In genomic region chr11:83079820-83080219, GRCh38 we compare ENCODE assay signal across 15 cellular contexts. TPM values are rescaled to one million over a fixed set of nuclear protein-coding genes. Genes with fewer than 3 reads are reported as not detected.
A peak's percentile ranks its signal among the peaks of the same experiment; 100 is the strongest.
DNase-seq lines count a peak whose midpoint lies in the region; ATAC-seq, FAIRE-seq and TF ChIP-seq lines count a peak whose summit lies in the region.
"Had no signal": no experiment of that assay in that cellular context is flagged by ENCODE, and none has a peak within 500 bp of the region (broad histone marks: within the 10 kb centered on the region; RNA-seq: fewer than 3 reads in every experiment).

No MANE protein-coding gene starts in this region.

- H3K27ac ChIP-seq in CD4-positive, CD25-positive, alpha-beta regulatory T cell (ENCODE audit: insufficient read depth, low read length, poor library complexity, severe bottlenecking) = no peak overlapping the region
- H3K27ac ChIP-seq in K562 (ENCODE audit: extremely low read depth, low read depth, low read length) = no peak overlapping the region
- H3K27ac ChIP-seq: KMS-11 had no signal

- no peak overlapping the region for H3K4me2 ChIP-seq in K562 (ENCODE audit: insufficient read depth, low read length)
- H3K4me2 ChIP-seq: KMS-11 had no signal

- H3K27ac Mint-ChIP-seq in activated CD8-positive, alpha-beta T cell treated with anti-CD3 and anti-CD28 coated beads for 36 hours = peak overlapping the region; percentile 44
- H3K27ac Mint-ChIP-seq in activated CD8-positive, alpha-beta T cell treated with anti-CD3 and anti-CD28 coated beads, Interleukin-2, amount 10 ng/mL, durations not matched to agents 7 days and 5 days = no peak overlapping the region
- peak overlapping the region; percentile 11 to 43 (median 13) for H3K27ac Mint-ChIP-seq in CD4-positive, CD25-positive, alpha-beta regulatory T cell
- H3K27ac Mint-ChIP-seq in nephron progenitor cell = peak overlapping the region; percentile 81

- no peak for TF ChIP-seq CTCF in activated CD8-positive, alpha-beta T cell treated with anti-CD3 and anti-CD28 coated beads for 36 hours (IDR thresholded peaks at IDR 0.05)
- TF ChIP-seq CTCF in K562 (IDR thresholded peaks at IDR 0.05 in 2 of 3, conservative IDR thresholded peaks at IDR 0.05 in 1 of 3; ENCODE audit: insufficient read depth in 2 of 3, low read depth in 1 of 3, low read length in 3 of 3) (no peak), nephron progenitor cell (IDR thresholded peaks at IDR 0.05) (no peak), GM20000 (IDR thresholded peaks at IDR 0.05; ENCODE audit: extremely low read depth, missing control alignments) (no peak)

- DNase-seq in activated CD8-positive, alpha-beta T cell treated with anti-CD3 and anti-CD28 coated beads for 36 hours = no peak
- DNase-seq in activated CD8-positive, alpha-beta T cell treated with anti-CD3 and anti-CD28 coated beads, Interleukin-2, amount 10 ng/mL, durations not matched to agents 7 days and 5 days = no peak
- no peak for DNase-seq in CD4-positive, CD25-positive, alpha-beta regulatory T cell
- DNase-seq in K562 (ENCODE audit: extremely low read depth in 1 of 4, low spot score in 3 of 4) (no peak), nephron progenitor cell (no peak), GM20000 (ENCODE audit: low spot score) (no peak), GM19239 (ENCODE audit: insufficient read length, low spot score) (no peak)
- DNase-seq: 8988T, GOT3, NCI-H1048, NCI-H345, NCI-H526, SHP77 had no signal

- no peaks in the 10 kb centered on the region for H3K27me3 ChIP-seq in CD4-positive, CD25-positive, alpha-beta regulatory T cell (ENCODE audit: control insufficient read depth, insufficient read depth, low read length)
- H3K27me3 ChIP-seq in K562 (ENCODE audit: control insufficient read depth in 2 of 2, insufficient read depth in 2 of 2, low read length in 2 of 2) = no peaks in the 10 kb centered on the region

- H2AFZ ChIP-seq in K562 (ENCODE audit: low read depth, low read length) = no peak overlapping the region

- peaks cover 2% of the 10 kb centered on the region; the same call in 1 of the 3 replicates for H3K79me2 ChIP-seq in K562 (ENCODE audit: control insufficient read depth, insufficient read depth, low read length)

- ATAC-seq in activated CD8-positive, alpha-beta T cell treated with anti-CD3 and anti-CD28 coated beads for 36 hours = no peak
- no peak for ATAC-seq in activated CD8-positive, alpha-beta T cell treated with anti-CD3 and anti-CD28 coated beads, Interleukin-2, amount 10 ng/mL, durations not matched to agents 7 days and 5 days
- no peak for ATAC-seq in CD4-positive, CD25-positive, alpha-beta regulatory T cell (ENCODE audit: low read depth in 2 of 2)
- ATAC-seq in K562 = peak; percentile 15; the same call in 1 of the 3 replicates
- no peak for ATAC-seq in HG03469 (IDR thresholded peaks at IDR 0.05; ENCODE audit: unreplicated experiment)

- no peak overlapping the region for H3K4me3 ChIP-seq in CD4-positive, CD25-positive, alpha-beta regulatory T cell (ENCODE audit: low read depth, low read length)
- H3K4me3 ChIP-seq in K562 = no peak overlapping the region

- peaks cover 21% of the 10 kb centered on the region for H3K4me1 Mint-ChIP-seq in activated CD8-positive, alpha-beta T cell treated with anti-CD3 and anti-CD28 coated beads for 36 hours (ENCODE audit: low read depth)
- H3K4me1 Mint-ChIP-seq in activated CD8-positive, alpha-beta T cell treated with anti-CD3 and anti-CD28 coated beads, Interleukin-2, amount 10 ng/mL, durations not matched to agents 7 days and 5 days (ENCODE audit: low read depth) = peaks cover 8% of the 10 kb centered on the region
- peaks cover 24 to 62% (median 36%) of the 10 kb centered on the region in 4 donors for H3K4me1 Mint-ChIP-seq in CD4-positive, CD25-positive, alpha-beta regulatory T cell
- peaks cover 3% of the 10 kb centered on the region for H3K4me1 Mint-ChIP-seq in nephron progenitor cell

- BruUV-seq in K562 (replicated peaks; lab: Mats Ljungman, UMichigan) = no TSS peak

- TF ChIP-seq EP300 in K562 (IDR thresholded peaks at IDR 0.05; ENCODE audit: low read length) = no peak

- 90% methylated on average over 4 of the region's 5 CpGs for WGBS in K562 (ENCODE audit: insufficient coverage, low coverage, missing lambda C conversion rate)

- no peak overlapping the region for H3K4me3 Mint-ChIP-seq in activated CD8-positive, alpha-beta T cell treated with anti-CD3 and anti-CD28 coated beads for 36 hours
- H3K4me3 Mint-ChIP-seq in activated CD8-positive, alpha-beta T cell treated with anti-CD3 and anti-CD28 coated beads, Interleukin-2, amount 10 ng/mL, durations not matched to agents 7 days and 5 days = no peak overlapping the region
- H3K4me3 Mint-ChIP-seq in CD4-positive, CD25-positive, alpha-beta regulatory T cell = no peak overlapping the region
- no peak overlapping the region for H3K4me3 Mint-ChIP-seq in nephron progenitor cell

- H3K27me3 Mint-ChIP-seq in activated CD8-positive, alpha-beta T cell treated with anti-CD3 and anti-CD28 coated beads for 36 hours = no peaks in the 10 kb centered on the region
- H3K27me3 Mint-ChIP-seq in activated CD8-positive, alpha-beta T cell treated with anti-CD3 and anti-CD28 coated beads, Interleukin-2, amount 10 ng/mL, durations not matched to agents 7 days and 5 days (ENCODE audit: low read depth) = no peaks in the 10 kb centered on the region
- no peaks in the 10 kb centered on the region for H3K27me3 Mint-ChIP-seq in CD4-positive, CD25-positive, alpha-beta regulatory T cell
- no peaks in the 10 kb centered on the region for H3K27me3 Mint-ChIP-seq in nephron progenitor cell (ENCODE audit: low read depth, poor library complexity)

- CTCF ChIA-PET in activated CD8-positive, alpha-beta T cell treated with anti-CD3 and anti-CD28 coated beads for 36 hours (lab: Charles Lee) = interaction anchor here (0.9 kb wide), 1 partner anchor 10 kb away, joined by 3 read pairs; no protein-coding TSS in a partner anchor
- CTCF ChIA-PET in activated CD8-positive, alpha-beta T cell treated with anti-CD3 and anti-CD28 coated beads, Interleukin-2, amount 10 ng/mL, durations not matched to agents 7 days and 5 days (lab: Charles Lee) = no interaction called here
- CTCF ChIA-PET in K562 (lab: Yijun Ruan, JAX; ENCODE audit: low intra/inter-chr PET ratio) = no interaction called here

- peak; percentile 26; the same call in 1 of the 2 replicates for TF ChIP-seq POLR2A in K562 (conservative IDR thresholded peaks at IDR 0.05)

- intact Hi-C loops in activated CD8-positive, alpha-beta T cell treated with anti-CD3 and anti-CD28 coated beads for 36 hours (cut with micrococcal nuclease) = loop anchor here (10.0 kb wide), 1 partner anchor 115 kb away; the partner anchor contains the start of gene ANKRD42
- intact Hi-C loops in K562 (cut with micrococcal nuclease) = loop anchor here (10.0 kb wide), 1 partner anchor 735 kb away; no protein-coding TSS in a partner anchor

- H3K9me3 ChIP-seq in CD4-positive, CD25-positive, alpha-beta regulatory T cell (ENCODE audit: control insufficient read depth in 2 of 2, low read length in 2 of 2) = no peaks in the 10 kb centered on the region
- H3K9me3 ChIP-seq in K562 (replicated peaks; ENCODE audit: control insufficient read depth, insufficient read depth, low read depth, low read length) = no peaks in the 10 kb centered on the region

- H3K9me1 ChIP-seq in K562 (ENCODE audit: control insufficient read depth, insufficient read depth, low read length) = no peaks in the 10 kb centered on the region

- FAIRE-seq in K562 (lab: Jason Lieb, UNC) (no peak), GM19239 (lab: Jason Lieb, UNC) (no peak)

- POLR2A ChIA-PET in activated CD8-positive, alpha-beta T cell treated with anti-CD3 and anti-CD28 coated beads for 36 hours (lab: Charles Lee) = interaction anchor here (1.0 to 1.1 kb wide), 2 partner anchors 8 to 178 kb away, joined by 3 read pairs; partner anchors contain the start of genes DDIAS and RAB30
- POLR2A ChIA-PET in activated CD8-positive, alpha-beta T cell treated with anti-CD3 and anti-CD28 coated beads, Interleukin-2, amount 10 ng/mL, durations not matched to agents 7 days and 5 days (lab: Charles Lee) = interaction anchor here (0.6 kb wide), 1 partner anchor 9 kb away, joined by 3 read pairs; no protein-coding TSS in a partner anchor
- POLR2A ChIA-PET in K562 (lab: Yijun Ruan, JAX) = interaction anchor here (1.3 to 1.7 kb wide), 3 partner anchors 9 to 16 kb away, joined by 3 to 7 read pairs (median 5); no protein-coding TSS in a partner anchor

- H3K36me3 ChIP-seq in CD4-positive, CD25-positive, alpha-beta regulatory T cell (ENCODE audit: control insufficient read depth, insufficient read depth, low read length) = peaks cover 3% of the 10 kb centered on the region
- peaks cover 43% of the 10 kb centered on the region for H3K36me3 ChIP-seq in K562 (ENCODE audit: control insufficient read depth, insufficient read depth, low read length)

- H3K4me1 ChIP-seq in CD4-positive, CD25-positive, alpha-beta regulatory T cell (ENCODE audit: control insufficient read depth, insufficient read depth, low read length, poor library complexity, severe bottlenecking) = peaks cover 26% of the 10 kb centered on the region
- no peaks in the 10 kb centered on the region for H3K4me1 ChIP-seq in K562 (replicated peaks in 1 of 2; ENCODE audit: control insufficient read depth in 2 of 2, insufficient read depth in 2 of 2, low read length in 2 of 2)

- in situ Hi-C loops in K562 (cut with MboI) = loop anchor here (25.0 kb wide), 1 partner anchor 732 kb away; no protein-coding TSS in a partner anchor

- no peak for TF ChIP-seq RAD21 in K562 (CRISPR knock-in tag; conservative IDR thresholded peaks at IDR 0.05 in 1 of 2, IDR thresholded peaks at IDR 0.05 in 1 of 2)

- H3K36me3 Mint-ChIP-seq in activated CD8-positive, alpha-beta T cell treated with anti-CD3 and anti-CD28 coated beads for 36 hours (ENCODE audit: low read depth) = peaks cover 34% of the 10 kb centered on the region
- peaks cover 23% of the 10 kb centered on the region for H3K36me3 Mint-ChIP-seq in activated CD8-positive, alpha-beta T cell treated with anti-CD3 and anti-CD28 coated beads, Interleukin-2, amount 10 ng/mL, durations not matched to agents 7 days and 5 days (ENCODE audit: low read depth)
- H3K36me3 Mint-ChIP-seq in CD4-positive, CD25-positive, alpha-beta regulatory T cell = peaks cover 15% of the 10 kb centered on the region
- H3K36me3 Mint-ChIP-seq in nephron progenitor cell (ENCODE audit: low read depth) = peaks cover 14% of the 10 kb centered on the region

- H3K9me3 Mint-ChIP-seq in activated CD8-positive, alpha-beta T cell treated with anti-CD3 and anti-CD28 coated beads for 36 hours = no peaks in the 10 kb centered on the region
- no peaks in the 10 kb centered on the region for H3K9me3 Mint-ChIP-seq in activated CD8-positive, alpha-beta T cell treated with anti-CD3 and anti-CD28 coated beads, Interleukin-2, amount 10 ng/mL, durations not matched to agents 7 days and 5 days (ENCODE audit: insufficient read depth)
- H3K9me3 Mint-ChIP-seq in CD4-positive, CD25-positive, alpha-beta regulatory T cell = peaks cover 0 to 2% (median 0%) of the 10 kb centered on the region in 7 donors
- H3K9me3 Mint-ChIP-seq in nephron progenitor cell = no peaks in the 10 kb centered on the region

- no peak overlapping the region for H3K9ac ChIP-seq in K562 (ENCODE audit: insufficient read depth in 1 of 2, low read depth in 2 of 2, low read length in 2 of 2)
- H3K9ac ChIP-seq: KMS-11 had no signal

- no peaks in the 10 kb centered on the region for H4K20me1 ChIP-seq in K562 (replicated peaks; ENCODE audit: control insufficient read depth, insufficient read depth, low read length)

RNA-seq across cellular contexts. Expression of gene RAB30, which starts 8.1 kb away (rescaled TPM):
- 10 to 100 TPM in 1 of 2 experiments, 1 to 10 TPM in 1; 9.8 to 10.9 TPM for total RNA-seq in activated CD8-positive, alpha-beta T cell treated with anti-CD3 and anti-CD28 coated beads for 36 hours
- total RNA-seq in activated CD8-positive, alpha-beta T cell treated with anti-CD3 and anti-CD28 coated beads, Interleukin-2, amount 10 ng/mL, durations not matched to agents 7 days and 5 days = 10 to 100 TPM in 1 of 2 experiments, 1 to 10 TPM in 1; 8.8 to 13.3 TPM
- 66.3 TPM for total RNA-seq in CD4-positive, CD25-positive, alpha-beta regulatory T cell
- polyA plus RNA-seq in CD4-positive, CD25-positive, alpha-beta regulatory T cell = 10 to 100 TPM; 13.3 to 27.4 (median 21.4) TPM
- 1.1 and 2.7 TPM in 2 replicates for total RNA-seq in K562 (2011; cell fraction: chromatin; rRNA removed; ENCODE audit: low replicate concordance)
- total RNA-seq in K562 (2011; cell fraction: nucleolus; rRNA removed) = 0.17 and 0.92 TPM in 2 replicates
- 0.88 and 1.5 TPM in 2 replicates for total RNA-seq in K562 (2011; cell fraction: nucleoplasm; rRNA removed)
- 0.29 and 1.2 TPM in 2 replicates for total RNA-seq in K562 (2014; rRNA removed)
- 0.83 and 1.1 TPM in 2 replicates for total RNA-seq in K562 (2014; rRNA removed; fragmentation: Illumina TruSeq; extraction: Trizol)
- total RNA-seq in K562 (2015; rRNA removed; fragmentation: Illumina TruSeq; extraction: Trizol) = 0.58 and 1.1 TPM in 2 replicates
- 0.71 and 0.72 TPM in 2 replicates for total RNA-seq in K562 (2021)
- polyA plus RNA-seq in K562 (2011; rRNA removed) = 0.84 and 1.0 TPM in 2 replicates
- polyA plus RNA-seq in K562 (2011; cell fraction: cytosol; rRNA removed) = 0.28 and 0.94 TPM in 2 replicates
- polyA plus RNA-seq in K562 (2011; cell fraction: nucleus; rRNA removed) = 0.38 and 0.46 TPM in 2 replicates
- polyA plus RNA-seq in K562 (2012) = 1.00 and 1.1 TPM in 2 replicates
- 1.3 TPM in 2 replicates for polyA plus RNA-seq in K562 (2014; fragmentation: Illumina TruSeq; extraction: Trizol)
- polyA plus RNA-seq in K562 (2014; fragmentation: Nextera tagmentation; extraction: Ambion mirVana) = 1 to 10 TPM in 1 of 2 experiments, under 1 TPM in 1; 0.68 to 1.0 TPM
- polyA plus RNA-seq in K562 (2014; rRNA removed) = 0.29 and 0.42 TPM in 2 replicates
- 1.1 and 3.2 TPM in 2 replicates for polyA minus RNA-seq in K562 (2011; rRNA and poly(A)+ RNA removed)
- 0.38 and 1.4 TPM in 2 replicates for polyA minus RNA-seq in K562 (2011; cell fraction: cytosol; rRNA and poly(A)+ RNA removed)
- 0.27 and 1.00 TPM in 2 replicates for polyA minus RNA-seq in K562 (2011; cell fraction: nucleus; rRNA and poly(A)+ RNA removed)
